In the genomic region with DNA sequence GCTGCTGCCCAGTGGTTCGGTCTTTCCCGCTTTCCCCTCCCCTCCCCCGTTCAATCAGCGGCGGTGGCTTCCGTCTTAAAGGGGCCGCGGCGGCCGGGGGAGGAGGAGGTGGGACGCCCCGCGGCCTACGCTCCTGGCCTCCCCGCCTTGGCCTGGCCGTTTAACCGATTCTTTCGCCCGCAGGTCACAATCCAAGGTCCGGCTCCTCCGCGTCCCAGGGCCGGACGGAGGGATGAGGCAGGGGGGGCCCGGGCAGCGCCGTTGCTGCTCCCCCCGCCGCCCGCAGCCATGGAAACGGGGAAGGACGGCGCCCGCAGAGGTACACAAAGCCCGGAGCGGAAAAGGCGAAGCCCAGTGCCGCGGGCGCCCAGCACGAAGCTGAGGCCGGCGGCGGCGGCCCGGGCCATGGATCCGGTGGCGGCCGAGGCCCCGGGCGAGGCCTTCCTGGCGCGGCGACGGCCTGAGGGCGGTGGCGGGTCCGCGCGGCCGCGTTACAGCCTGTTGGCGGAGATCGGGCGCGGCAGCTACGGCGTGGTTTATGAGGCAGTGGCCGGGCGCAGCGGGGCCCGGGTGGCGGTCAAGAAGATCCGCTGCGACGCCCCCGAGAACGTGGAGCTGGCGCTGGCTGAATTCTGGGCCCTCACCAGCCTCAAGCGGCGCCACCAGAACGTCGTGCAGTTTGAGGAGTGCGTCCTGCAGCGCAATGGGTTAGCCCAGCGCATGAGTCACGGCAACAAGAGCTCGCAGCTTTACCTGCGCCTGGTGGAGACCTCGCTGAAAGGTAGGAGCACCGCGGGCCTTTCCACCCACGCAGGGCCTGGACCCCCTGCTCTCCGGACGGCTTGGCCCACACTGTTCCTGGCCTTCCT, we compare ENCODE assay signal across 1 cellular context.
A peak's percentile ranks its signal among the peaks of the same experiment; 100 is the strongest.
TF ChIP-seq lines count a peak whose summit lies in the region.

No MANE protein-coding gene starts in this region.

TF ChIP-seq in K562, 482 proteins besides CTCF, POLR2A, EP300 and RAD21 (continued from another document):
- TF ChIP-seq, protein P1, sequence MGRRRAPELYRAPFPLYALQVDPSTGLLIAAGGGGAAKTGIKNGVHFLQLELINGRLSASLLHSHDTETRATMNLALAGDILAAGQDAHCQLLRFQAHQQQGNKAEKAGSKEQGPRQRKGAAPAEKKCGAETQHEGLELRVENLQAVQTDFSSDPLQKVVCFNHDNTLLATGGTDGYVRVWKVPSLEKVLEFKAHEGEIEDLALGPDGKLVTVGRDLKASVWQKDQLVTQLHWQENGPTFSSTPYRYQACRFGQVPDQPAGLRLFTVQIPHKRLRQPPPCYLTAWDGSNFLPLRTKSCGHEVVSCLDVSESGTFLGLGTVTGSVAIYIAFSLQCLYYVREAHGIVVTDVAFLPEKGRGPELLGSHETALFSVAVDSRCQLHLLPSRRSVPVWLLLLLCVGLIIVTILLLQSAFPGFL (CRISPR knock-in tag; IDR thresholded peaks at IDR 0.05) = no peak
- TF ChIP-seq GABPB2 (CRISPR knock-in tag; conservative IDR thresholded peaks at IDR 0.05) = no peak
- TF ChIP-seq CREM (IDR thresholded peaks at IDR 0.05; ENCODE audit: low read depth) = 0 out of 2 replicates have a peak, but pooled peaks have one; percentile 21
- TF ChIP-seq ZBTB8A (IDR thresholded peaks at IDR 0.05; ENCODE audit: partially characterized antibody) = no peak
- no peak for TF ChIP-seq PHTF2 (CRISPR knock-in tag; IDR thresholded peaks at IDR 0.05)
- peak; percentile 29; the same call in 1 of the 2 replicates for TF ChIP-seq FOXJ2 (tag; IDR thresholded peaks at IDR 0.05)
- TF ChIP-seq GATAD2B (IDR thresholded peaks at IDR 0.05; ENCODE audit: borderline replicate concordance) = 0 out of 2 replicates have a peak, but pooled peaks have one; percentile 19
- 0 out of 2 replicates have a peak, but pooled peaks have one; percentile 2 for TF ChIP-seq ZNF143 (CRISPR knock-in tag; IDR thresholded peaks at IDR 0.05)
- TF ChIP-seq PHF8 (IDR thresholded peaks at IDR 0.05; ENCODE audit: borderline replicate concordance, low read length) = peak; percentile 59; the same call in 1 of the 2 replicates
- TF ChIP-seq ZEB2 (IDR thresholded peaks at IDR 0.05) = no peak
- no peak for TF ChIP-seq ZBTB17 (CRISPR knock-in tag; IDR thresholded peaks at IDR 0.05)
- TF ChIP-seq, protein P2, sequence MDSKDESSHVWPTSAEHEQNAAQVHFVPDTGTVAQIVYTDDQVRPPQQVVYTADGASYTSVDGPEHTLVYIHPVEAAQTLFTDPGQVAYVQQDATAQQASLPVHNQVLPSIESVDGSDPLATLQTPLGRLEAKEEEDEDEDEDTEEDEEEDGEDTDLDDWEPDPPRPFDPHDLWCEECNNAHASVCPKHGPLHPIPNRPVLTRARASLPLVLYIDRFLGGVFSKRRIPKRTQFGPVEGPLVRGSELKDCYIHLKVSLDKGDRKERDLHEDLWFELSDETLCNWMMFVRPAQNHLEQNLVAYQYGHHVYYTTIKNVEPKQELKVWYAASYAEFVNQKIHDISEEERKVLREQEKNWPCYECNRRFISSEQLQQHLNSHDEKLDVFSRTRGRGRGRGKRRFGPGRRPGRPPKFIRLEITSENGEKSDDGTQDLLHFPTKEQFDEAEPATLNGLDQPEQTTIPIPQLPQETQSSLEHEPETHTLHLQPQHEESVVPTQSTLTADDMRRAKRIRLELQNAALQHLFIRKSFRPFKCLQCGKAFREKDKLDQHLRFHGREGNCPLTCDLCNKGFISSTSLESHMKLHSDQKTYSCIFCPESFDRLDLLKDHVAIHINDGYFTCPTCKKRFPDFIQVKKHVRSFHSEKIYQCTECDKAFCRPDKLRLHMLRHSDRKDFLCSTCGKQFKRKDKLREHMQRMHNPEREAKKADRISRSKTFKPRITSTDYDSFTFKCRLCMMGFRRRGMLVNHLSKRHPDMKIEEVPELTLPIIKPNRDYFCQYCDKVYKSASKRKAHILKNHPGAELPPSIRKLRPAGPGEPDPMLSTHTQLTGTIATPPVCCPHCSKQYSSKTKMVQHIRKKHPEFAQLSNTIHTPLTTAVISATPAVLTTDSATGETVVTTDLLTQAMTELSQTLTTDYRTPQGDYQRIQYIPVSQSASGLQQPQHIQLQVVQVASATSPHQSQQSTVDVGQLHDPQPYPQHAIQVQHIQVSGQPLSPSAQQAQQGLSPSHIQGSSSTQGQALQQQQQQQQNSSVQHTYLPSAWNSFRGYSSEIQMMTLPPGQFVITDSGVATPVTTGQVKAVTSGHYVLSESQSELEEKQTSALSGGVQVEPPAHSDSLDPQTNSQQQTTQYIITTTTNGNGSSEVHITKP (IDR thresholded peaks at IDR 0.05; ENCODE audit: partially characterized antibody) = peak; percentile 36
- TF ChIP-seq, protein P3, sequence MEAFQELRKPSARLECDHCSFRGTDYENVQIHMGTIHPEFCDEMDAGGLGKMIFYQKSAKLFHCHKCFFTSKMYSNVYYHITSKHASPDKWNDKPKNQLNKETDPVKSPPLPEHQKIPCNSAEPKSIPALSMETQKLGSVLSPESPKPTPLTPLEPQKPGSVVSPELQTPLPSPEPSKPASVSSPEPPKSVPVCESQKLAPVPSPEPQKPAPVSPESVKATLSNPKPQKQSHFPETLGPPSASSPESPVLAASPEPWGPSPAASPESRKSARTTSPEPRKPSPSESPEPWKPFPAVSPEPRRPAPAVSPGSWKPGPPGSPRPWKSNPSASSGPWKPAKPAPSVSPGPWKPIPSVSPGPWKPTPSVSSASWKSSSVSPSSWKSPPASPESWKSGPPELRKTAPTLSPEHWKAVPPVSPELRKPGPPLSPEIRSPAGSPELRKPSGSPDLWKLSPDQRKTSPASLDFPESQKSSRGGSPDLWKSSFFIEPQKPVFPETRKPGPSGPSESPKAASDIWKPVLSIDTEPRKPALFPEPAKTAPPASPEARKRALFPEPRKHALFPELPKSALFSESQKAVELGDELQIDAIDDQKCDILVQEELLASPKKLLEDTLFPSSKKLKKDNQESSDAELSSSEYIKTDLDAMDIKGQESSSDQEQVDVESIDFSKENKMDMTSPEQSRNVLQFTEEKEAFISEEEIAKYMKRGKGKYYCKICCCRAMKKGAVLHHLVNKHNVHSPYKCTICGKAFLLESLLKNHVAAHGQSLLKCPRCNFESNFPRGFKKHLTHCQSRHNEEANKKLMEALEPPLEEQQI (IDR thresholded peaks at IDR 0.05) = no peak
- peak; percentile 8; the same call in 1 of the 2 replicates for TF ChIP-seq CEBPG (CRISPR knock-in tag; IDR thresholded peaks at IDR 0.05)
- TF ChIP-seq CEBPG (tag; conservative IDR thresholded peaks at IDR 0.05 in 1 of 2, IDR thresholded peaks at IDR 0.05 in 1 of 2) = no peak
- TF ChIP-seq ZFX (CRISPR knock-in tag; IDR thresholded peaks at IDR 0.05) = peak; percentile 90
- TF ChIP-seq SMARCC2 (IDR thresholded peaks at IDR 0.05; ENCODE audit: low read depth) = no peak
- TF ChIP-seq, protein P4, sequence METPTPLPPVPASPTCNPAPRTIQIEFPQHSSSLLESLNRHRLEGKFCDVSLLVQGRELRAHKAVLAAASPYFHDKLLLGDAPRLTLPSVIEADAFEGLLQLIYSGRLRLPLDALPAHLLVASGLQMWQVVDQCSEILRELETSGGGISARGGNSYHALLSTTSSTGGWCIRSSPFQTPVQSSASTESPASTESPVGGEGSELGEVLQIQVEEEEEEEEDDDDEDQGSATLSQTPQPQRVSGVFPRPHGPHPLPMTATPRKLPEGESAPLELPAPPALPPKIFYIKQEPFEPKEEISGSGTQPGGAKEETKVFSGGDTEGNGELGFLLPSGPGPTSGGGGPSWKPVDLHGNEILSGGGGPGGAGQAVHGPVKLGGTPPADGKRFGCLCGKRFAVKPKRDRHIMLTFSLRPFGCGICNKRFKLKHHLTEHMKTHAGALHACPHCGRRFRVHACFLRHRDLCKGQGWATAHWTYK (CRISPR knock-in tag; IDR thresholded peaks at IDR 0.05) = no peak
- TF ChIP-seq, protein P5, sequence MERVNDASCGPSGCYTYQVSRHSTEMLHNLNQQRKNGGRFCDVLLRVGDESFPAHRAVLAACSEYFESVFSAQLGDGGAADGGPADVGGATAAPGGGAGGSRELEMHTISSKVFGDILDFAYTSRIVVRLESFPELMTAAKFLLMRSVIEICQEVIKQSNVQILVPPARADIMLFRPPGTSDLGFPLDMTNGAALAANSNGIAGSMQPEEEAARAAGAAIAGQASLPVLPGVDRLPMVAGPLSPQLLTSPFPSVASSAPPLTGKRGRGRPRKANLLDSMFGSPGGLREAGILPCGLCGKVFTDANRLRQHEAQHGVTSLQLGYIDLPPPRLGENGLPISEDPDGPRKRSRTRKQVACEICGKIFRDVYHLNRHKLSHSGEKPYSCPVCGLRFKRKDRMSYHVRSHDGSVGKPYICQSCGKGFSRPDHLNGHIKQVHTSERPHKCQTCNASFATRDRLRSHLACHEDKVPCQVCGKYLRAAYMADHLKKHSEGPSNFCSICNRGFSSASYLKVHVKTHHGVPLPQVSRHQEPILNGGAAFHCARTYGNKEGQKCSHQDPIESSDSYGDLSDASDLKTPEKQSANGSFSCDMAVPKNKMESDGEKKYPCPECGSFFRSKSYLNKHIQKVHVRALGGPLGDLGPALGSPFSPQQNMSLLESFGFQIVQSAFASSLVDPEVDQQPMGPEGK (CRISPR knock-in tag; IDR thresholded peaks at IDR 0.05; ENCODE audit: borderline replicate concordance) = peak; percentile 60; the same call in 1 of the 2 replicates
- TF ChIP-seq, protein P6, sequence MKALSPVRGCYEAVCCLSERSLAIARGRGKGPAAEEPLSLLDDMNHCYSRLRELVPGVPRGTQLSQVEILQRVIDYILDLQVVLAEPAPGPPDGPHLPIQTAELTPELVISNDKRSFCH (CRISPR knock-in tag; IDR thresholded peaks at IDR 0.05) = no peak
- TF ChIP-seq, protein P6 (tag; IDR thresholded peaks at IDR 0.05) = 0 out of 2 replicates have a peak, but pooled peaks have one; percentile 27
- peak; percentile 59 for TF ChIP-seq EP400 (IDR thresholded peaks at IDR 0.05)
- TF ChIP-seq ZNF551 (CRISPR knock-in tag; IDR thresholded peaks at IDR 0.05) = no peak
